Comparison of ENCODE assay signal across 14 cellular contexts in genomic region chr9:27394154-27394825, GRCh38.
DNase-seq lines count a peak whose midpoint lies in the region; ATAC-seq and TF ChIP-seq lines count a peak whose summit lies in the region.
"Had no signal": no experiment of that assay in that cellular context is flagged by ENCODE, and none has a peak within 500 bp of the region (broad histone marks: within the 10 kb centered on the region; RNA-seq: fewer than 3 reads in every experiment).

No MANE protein-coding gene starts in this region.

- intact Hi-C loops in gastrocnemius medialis (cut with DNase I; ENCODE audit: low total_unique reads): no loop called here

- H4K91ac ChIP-seq in mesenchymal stem cell (ENCODE audit: low read length): no peak overlapping the region

- DNase-seq in NCI-H460 (ENCODE audit: extremely low read depth, low read depth) (peak; percentile 6), mesenchymal stem cell (no peak), stromal cell of bone marrow (ENCODE audit: low read depth) (peak; percentile 9), DMS153 (lab: John Stamatoyannopoulos, UW) (no peak), gastrocnemius medialis (no peak), 8988T (no peak)
- DNase-seq in stimulated activated CD4-positive, alpha-beta T cell treated with anti-CD3 and anti-CD28 coated beads, Interleukin-4, amount 100 ng/mL, for 4 hours: no peak
- DNase-seq: activated T-cell treated with anti-CD3 and anti-CD28 coated beads, Interleukin-2, amount 50 U/mL, for 48 hours; CD8-positive, alpha-beta T cell; MG63; NCI-H2227 treated with DMSO at 0.1 percent for 48 hours; WERI-Rb-1 had no signal

- H3K4me3 ChIP-seq in duodenal mucosa (ENCODE audit: low read depth in 1 of 2, low read length in 2 of 2) (peak overlapping the region in 1 of 2 donors; percentile 20), mesenchymal stem cell (ENCODE audit: insufficient read depth in 1 of 2, low read depth in 1 of 2, low read length in 2 of 2) (no peak overlapping the region), gastrocnemius medialis (no peak overlapping the region)
- H3K4me3 ChIP-seq: MG63 had no signal

- in situ Hi-C loops in gastrocnemius medialis (cut with MboI; ENCODE audit: low sequenced_read_pairs in 4 of 4): loop anchor here in 1 of 4 donors (10.0 kb wide), 1 partner anchor 59 kb away; no protein-coding TSS in a partner anchor

- 0% methylated on average over 1 of the region's 4 CpGs for whole genome bisulfite sequencing in mesenchymal stem cell

- H3K18ac ChIP-seq in mesenchymal stem cell (ENCODE audit: low read depth in 1 of 2, low read length in 2 of 2): no peak overlapping the region

- no peaks in the 10 kb centered on the region for H3K36me3 ChIP-seq in duodenal mucosa (ENCODE audit: control insufficient read depth in 1 of 2, insufficient read depth in 2 of 2, low read length in 2 of 2)
- no peaks in the 10 kb centered on the region for H3K36me3 ChIP-seq in mesenchymal stem cell (ENCODE audit: control insufficient read depth in 1 of 2, insufficient read depth in 2 of 2, low read depth in 1 of 2, low read length in 2 of 2)
- no peaks in the 10 kb centered on the region for H3K36me3 ChIP-seq in gastrocnemius medialis
- H3K36me3 ChIP-seq: brain microvascular endothelial cell, MG63, WERI-Rb-1 had no signal

- H2BK120ac ChIP-seq in mesenchymal stem cell (ENCODE audit: low read depth, low read length): no peak overlapping the region

- H2BK15ac ChIP-seq in mesenchymal stem cell (ENCODE audit: low read depth, poor library complexity, severe bottlenecking): no peak overlapping the region

- ATAC-seq in gastrocnemius medialis: no peak
- ATAC-seq: CD8-positive, alpha-beta T cell had no signal

- H3K4me1 ChIP-seq in duodenal mucosa (ENCODE audit: control insufficient read depth in 1 of 2, insufficient read depth in 2 of 2, low read length in 2 of 2): peaks cover 28 to 32% of the 10 kb centered on the region in 2 donors
- H3K4me1 ChIP-seq in mesenchymal stem cell (ENCODE audit: control insufficient read depth, insufficient read depth, low read depth, low read length): no peaks in the 10 kb centered on the region
- H3K4me1 ChIP-seq in gastrocnemius medialis: peaks cover 6 to 10% of the 10 kb centered on the region in 2 donors

- no peak for TF ChIP-seq CTCF in gastrocnemius medialis (IDR thresholded peaks at IDR 0.05 in 4 of 5, conservative IDR thresholded peaks at IDR 0.05 in 1 of 5)

- no peak overlapping the region for H4K8ac ChIP-seq in mesenchymal stem cell (ENCODE audit: low read length)

- no peak overlapping the region for H3K4me2 ChIP-seq in mesenchymal stem cell (ENCODE audit: low read length, poor library complexity, severe bottlenecking)

- H3K14ac ChIP-seq in mesenchymal stem cell (ENCODE audit: low read length in 2 of 2): no peak overlapping the region

- no peak overlapping the region for H2AK5ac ChIP-seq in mesenchymal stem cell (ENCODE audit: low read length, severe bottlenecking)

- H3K23ac ChIP-seq in mesenchymal stem cell (ENCODE audit: low read length in 2 of 2): no peak overlapping the region

- no peak overlapping the region for H2BK12ac ChIP-seq in mesenchymal stem cell (ENCODE audit: low read length in 2 of 2)

- peak overlapping the region; percentile 53 for H3K27ac ChIP-seq in duodenal mucosa (ENCODE audit: low read depth, low read length)
- peak overlapping the region; percentile 54 for H3K27ac ChIP-seq in mesenchymal stem cell (ENCODE audit: low read length, poor library complexity, severe bottlenecking)
- no peak overlapping the region for H3K27ac ChIP-seq in gastrocnemius medialis
- H3K27ac ChIP-seq: brain microvascular endothelial cell, WERI-Rb-1 had no signal

- H3K9me3 ChIP-seq in duodenal mucosa (ENCODE audit: control insufficient read depth in 1 of 2, low read length in 2 of 2): no peaks in the 10 kb centered on the region
- no peaks in the 10 kb centered on the region for H3K9me3 ChIP-seq in mesenchymal stem cell (ENCODE audit: control insufficient read depth, low read length)
- no peaks in the 10 kb centered on the region for H3K9me3 ChIP-seq in gastrocnemius medialis
- H3K9me3 ChIP-seq: MG63 had no signal

- no peak overlapping the region for H3K4ac ChIP-seq in mesenchymal stem cell (ENCODE audit: low read depth in 1 of 2, low read length in 2 of 2)

- no peak overlapping the region for H2AFZ ChIP-seq in mesenchymal stem cell (ENCODE audit: low read depth, low read length)

- no peaks in the 10 kb centered on the region for H3K79me1 ChIP-seq in mesenchymal stem cell (replicated peaks; ENCODE audit: low read length, poor library complexity, severe bottlenecking)

- H2BK5ac ChIP-seq in mesenchymal stem cell (ENCODE audit: low read depth, low read length, poor library complexity, severe bottlenecking): no peak overlapping the region

- TF ChIP-seq POLR2A in gastrocnemius medialis (IDR thresholded peaks at IDR 0.05): no peak

- no peaks in the 10 kb centered on the region for H3K27me3 ChIP-seq in duodenal mucosa (ENCODE audit: control insufficient read depth in 1 of 2, insufficient read depth in 2 of 2, low read length in 2 of 2)
- H3K27me3 ChIP-seq in mesenchymal stem cell (ENCODE audit: control insufficient read depth in 1 of 2, insufficient read depth in 1 of 2, low read length in 2 of 2): peaks cover 3 to 6% of the 10 kb centered on the region in 2 experiments
- H3K27me3 ChIP-seq in gastrocnemius medialis: no peaks in the 10 kb centered on the region
- H3K27me3 ChIP-seq: brain microvascular endothelial cell, MG63 had no signal

- H3K9ac ChIP-seq in duodenal mucosa (ENCODE audit: low read depth in 1 of 2, low read length in 2 of 2) (no peak overlapping the region), mesenchymal stem cell (ENCODE audit: low read length) (no peak overlapping the region)

Comparison
In these comparisons a context has a peak if more than half of its experiments do, and no peak if none do; other contexts are left out.
1. DNase-seq: peak in NCI-H460 (single experiment) and stromal cell of bone marrow (single experiment); none in mesenchymal stem cell (single experiment), DMS153 (single experiment), stimulated activated CD4-positive, alpha-beta T cell treated with anti-CD3 and anti-CD28 coated beads, Interleukin-4, amount 100 ng/mL, for 4 hours (0 of 2), gastrocnemius medialis (0 of 2) and 8988T (single experiment).
2. H3K27ac ChIP-seq: peak in duodenal mucosa (single experiment) and mesenchymal stem cell (single experiment); none in gastrocnemius medialis (0 of 4).